ENCODE assay signal across 7 cellular contexts in genomic region chr14:81465002-81465392, GRCh38.
DNase-seq lines count a peak whose midpoint lies in the region; ATAC-seq and TF ChIP-seq lines count a peak whose summit lies in the region.
"Not testable (repeated sequence)": the region's sequence is repeated elsewhere in the genome, so short reads cannot be mapped to it uniquely, and the experiment has no call there.

No MANE protein-coding gene starts in this region.

- not testable (repeated sequence) for TF ChIP-seq CTCF in OCI-LY1 (IDR thresholded peaks at IDR 0.05; ENCODE audit: low read length); lower lobe of right lung (IDR thresholded peaks at IDR 0.05); sigmoid colon (IDR thresholded peaks at IDR 0.05)

- not testable (repeated sequence) for DNase-seq in activated T-helper 2 cell treated with anti-CD3 and anti-CD28 coated beads, Interferon-gamma antibody, Interleukin-2, Interleukin-4, amounts not matched to agents 10 μg/mL and 5 μg/mL and 100 μg/mL, durations not matched to agents 14 hours and 24 hours and 36 hours (ENCODE audit: low spot score); lower lobe of right lung; sigmoid colon

- H3K4me2 ChIP-seq in OCI-LY1 (ENCODE audit: low read length): peak overlapping the region; percentile 99

- H2AFZ ChIP-seq in OCI-LY1 (ENCODE audit: low read length): peak overlapping the region; percentile 100

- peak overlapping the region; percentile 75 for H3K4me3 Mint-ChIP-seq in activated T-helper 2 cell treated with anti-CD3 and anti-CD28 coated beads, Interferon-gamma antibody, Interleukin-2, Interleukin-4, amounts not matched to agents 10 μg/mL and 5 μg/mL and 100 μg/mL, durations not matched to agents 14 hours and 24 hours and 36 hours (ENCODE audit: low read depth)

- not testable (repeated sequence) for TF ChIP-seq POLR2A in sigmoid colon (IDR thresholded peaks at IDR 0.05)

- H3K9ac ChIP-seq in OCI-LY1 (ENCODE audit: low read length): peak overlapping the region; percentile 76
- peak overlapping the region; percentile 47 for H3K9ac ChIP-seq in endocrine pancreas (ENCODE audit: control insufficient read depth, insufficient read depth, low read length)

- not testable (repeated sequence) for H3K36me3 Mint-ChIP-seq in activated T-helper 2 cell treated with anti-CD3 and anti-CD28 coated beads, Interferon-gamma antibody, Interleukin-2, Interleukin-4, amounts not matched to agents 10 μg/mL and 5 μg/mL and 100 μg/mL, durations not matched to agents 14 hours and 24 hours and 36 hours (ENCODE audit: low read depth)

- H3K79me2 ChIP-seq in OCI-LY1 (ENCODE audit: insufficient read depth, low read length): not testable (repeated sequence)

- peak overlapping the region; percentile 64 for H3K4me3 ChIP-seq in OCI-LY1 (ENCODE audit: low read depth, low read length, poor library complexity, severe bottlenecking)
- peak overlapping the region; percentile 86 for H3K4me3 ChIP-seq in endocrine pancreas (ENCODE audit: control insufficient read depth, insufficient read depth, low read length)
- peak overlapping the region; percentile 54 for H3K4me3 ChIP-seq in lower lobe of right lung
- peak overlapping the region; percentile 22 to 44 (median 42) for H3K4me3 ChIP-seq in sigmoid colon

- ATAC-seq in GM18502 (IDR thresholded peaks at IDR 0.05; ENCODE audit: poor library complexity, unreplicated experiment): peak; percentile 31
- peak; percentile 5 for ATAC-seq in HG02970 (IDR thresholded peaks at IDR 0.05; ENCODE audit: low FRiP score, unreplicated experiment)
- peak in 1 of 2 donors; percentile 32 for ATAC-seq in lower lobe of right lung

- H4K20me1 ChIP-seq in OCI-LY1 (ENCODE audit: insufficient read depth, low read length): not testable (repeated sequence)

- not testable (repeated sequence) for H3K4me1 ChIP-seq in OCI-LY1 (ENCODE audit: insufficient read depth, low read length, severe bottlenecking); endocrine pancreas (ENCODE audit: control insufficient read depth, insufficient read depth, low read length); lower lobe of right lung; sigmoid colon

- H3K4me1 Mint-ChIP-seq in activated T-helper 2 cell treated with anti-CD3 and anti-CD28 coated beads, Interferon-gamma antibody, Interleukin-2, Interleukin-4, amounts not matched to agents 10 μg/mL and 5 μg/mL and 100 μg/mL, durations not matched to agents 14 hours and 24 hours and 36 hours (ENCODE audit: low read depth): peaks cover 12% of the 10 kb centered on the region

- not testable (repeated sequence) for TF ChIP-seq EP300 in sigmoid colon (IDR thresholded peaks at IDR 0.05)

- H3K27ac ChIP-seq in OCI-LY1 (ENCODE audit: low read depth, low read length, poor library complexity, severe bottlenecking): not testable (repeated sequence)
- H3K27ac ChIP-seq in lower lobe of right lung: peak overlapping the region; percentile 74
- H3K27ac ChIP-seq in sigmoid colon: peak overlapping the region in 3 of 4 donors; percentile 3 to 41 (median 27)

- not testable (repeated sequence) for H3K27me3 ChIP-seq in OCI-LY1 (ENCODE audit: insufficient read depth, low read length); endocrine pancreas (ENCODE audit: control insufficient read depth, insufficient read depth, low read length); lower lobe of right lung (ENCODE audit: low read depth); sigmoid colon

- not testable (repeated sequence) for H3K36me3 ChIP-seq in OCI-LY1 (ENCODE audit: insufficient read depth, low read length); endocrine pancreas (ENCODE audit: control insufficient read depth, insufficient read depth, low read length); lower lobe of right lung; sigmoid colon

- H3K27ac Mint-ChIP-seq in activated T-helper 2 cell treated with anti-CD3 and anti-CD28 coated beads, Interferon-gamma antibody, Interleukin-2, Interleukin-4, amounts not matched to agents 10 μg/mL and 5 μg/mL and 100 μg/mL, durations not matched to agents 14 hours and 24 hours and 36 hours: peak overlapping the region; percentile 77

- not testable (repeated sequence) for H3K9me3 Mint-ChIP-seq in activated T-helper 2 cell treated with anti-CD3 and anti-CD28 coated beads, Interferon-gamma antibody, Interleukin-2, Interleukin-4, amounts not matched to agents 10 μg/mL and 5 μg/mL and 100 μg/mL, durations not matched to agents 14 hours and 24 hours and 36 hours

- not testable (repeated sequence) for H3K9me3 ChIP-seq in OCI-LY1 (ENCODE audit: low read length); endocrine pancreas (ENCODE audit: control insufficient read depth, low read length); lower lobe of right lung; sigmoid colon

- not testable (repeated sequence) for H3F3A ChIP-seq in OCI-LY1 (ENCODE audit: insufficient read depth, low read length)

- WGBS in sigmoid colon, 2 donors: 50 to 52% methylated on average over 11 of the region's 11 CpGs

- H3K27me3 Mint-ChIP-seq in activated T-helper 2 cell treated with anti-CD3 and anti-CD28 coated beads, Interferon-gamma antibody, Interleukin-2, Interleukin-4, amounts not matched to agents 10 μg/mL and 5 μg/mL and 100 μg/mL, durations not matched to agents 14 hours and 24 hours and 36 hours (ENCODE audit: low read depth): not testable (repeated sequence)

- intact Hi-C loops in activated T-helper 2 cell treated with anti-CD3 and anti-CD28 coated beads, Interferon-gamma antibody, Interleukin-2, Interleukin-4, amounts not matched to agents 10 μg/mL and 5 μg/mL and 100 μg/mL, durations not matched to agents 14 hours and 24 hours and 36 hours (cut with micrococcal nuclease): loop anchor here (2.0 kb wide), 1 partner anchor 246 kb away; no protein-coding TSS in a partner anchor
- intact Hi-C loops in lower lobe of right lung (cut with DNase I): not testable (repeated sequence)
- intact Hi-C loops in sigmoid colon (cut with DNase I): loop anchor here (10.0 kb wide), 2 partner anchors 70 to 510 kb away; partner anchors contain the start of genes SEL1L and TSHR

- H3K9me2 ChIP-seq in OCI-LY1 (ENCODE audit: low read depth, low read length): not testable (repeated sequence)
